In genomic region chr14:106184771-106185170, GRCh38 we compare ENCODE assay signal across 7 cellular contexts.
DNase-seq lines count a peak whose midpoint lies in the region; TF ChIP-seq lines count a peak whose summit lies in the region.
"Not testable (repeated sequence)": the region's sequence is repeated elsewhere in the genome, so short reads cannot be mapped to it uniquely, and the experiment has no call there.

No MANE protein-coding gene starts in this region.

- H3K4me1 ChIP-seq in Loucy (ENCODE audit: insufficient read depth, low read length, poor library complexity, severe bottlenecking), result peaks cover 25% of the 10 kb centered on the region

- not testable (repeated sequence) for H3K36me3 ChIP-seq in Loucy (ENCODE audit: insufficient read depth, low read length)

- DNase-seq in activated CD4-positive, alpha-beta T cell treated with anti-CD3 and anti-CD28 coated beads for 24 hours (ENCODE audit: low read depth in 2 of 2), result peak; percentile 37 to 44
- peak; percentile 56 for DNase-seq in activated CD8-positive, alpha-beta memory T cell treated with anti-CD3 and anti-CD28 coated beads, Interleukin-2, amount 50 U/mL, for 4 hours
- peak; percentile 73 for DNase-seq in activated gamma-delta T cell treated with Interleukin-2 at 50 U/mL for 16 hours
- peak; percentile 32 for DNase-seq in effector CD8-positive, alpha-beta T cell (lab: John Stamatoyannopoulos, UW)
- DNase-seq in stimulated activated CD4-positive, alpha-beta T cell treated with anti-CD3 and anti-CD28 coated beads, Interleukin-15, amount 100 ng/mL, for 24 hours, result peak; percentile 75
- peak; percentile 27 to 52 for DNase-seq in stimulated activated CD8-positive, alpha-beta memory T cell treated with anti-CD3 and anti-CD28 coated beads, Interleukin-2, amount 100 ng/mL, for 48 hours (ENCODE audit: low read depth in 2 of 2)

- H2AFZ ChIP-seq in Loucy (ENCODE audit: low read length), result not testable (repeated sequence)

- not testable (repeated sequence) for TF ChIP-seq CTCF in Loucy (conservative IDR thresholded peaks at IDR 0.05; ENCODE audit: low read length)

- H3K4me2 ChIP-seq in Loucy (ENCODE audit: low read depth, low read length, poor library complexity, severe bottlenecking), result peak overlapping the region; percentile 67

- H3K4me3 ChIP-seq in Loucy (ENCODE audit: low read length, poor library complexity, severe bottlenecking), result peak overlapping the region; percentile 28

- not testable (repeated sequence) for H3F3A ChIP-seq in Loucy (ENCODE audit: low read depth)

- not testable (repeated sequence) for H3K27me3 ChIP-seq in Loucy (ENCODE audit: insufficient read depth, low read length, poor library complexity, severe bottlenecking)

- not testable (repeated sequence) for H3K79me2 ChIP-seq in Loucy (ENCODE audit: insufficient read depth, low read length)

- not testable (repeated sequence) for H4K20me1 ChIP-seq in Loucy (ENCODE audit: insufficient read depth, low read length, poor library complexity, severe bottlenecking)

- H3K9me3 ChIP-seq in Loucy (ENCODE audit: insufficient read depth, low read depth, low read length), result not testable (repeated sequence)

- H3K9me2 ChIP-seq in Loucy (replicated peaks; ENCODE audit: low read depth, low read length), result not testable (repeated sequence)

- peak overlapping the region; percentile 12 for H3K9ac ChIP-seq in Loucy (ENCODE audit: low read depth, low read length, poor library complexity, severe bottlenecking)

Comparison
In these comparisons a context has a peak if more than half of its experiments do, and no peak if none do; other contexts are left out.
1. Peak in every context shown above with its lines: DNase-seq and H3K4me3 ChIP-seq.